In genomic region chr2:225025917-225026571, GRCh38 we compare ENCODE assay signal across 10 cellular contexts. TPM values are rescaled to one million over a fixed set of nuclear protein-coding genes. Genes with fewer than 3 reads are reported as not detected.
A peak's percentile ranks its signal among the peaks of the same experiment; 100 is the strongest.
DNase-seq lines count a peak whose midpoint lies in the region; ATAC-seq and TF ChIP-seq lines count a peak whose summit lies in the region.
"Had no signal": no experiment of that assay in that cellular context is flagged by ENCODE, and none has a peak within 500 bp of the region (broad histone marks: within the 10 kb centered on the region; RNA-seq: fewer than 3 reads in every experiment).

No MANE protein-coding gene starts in this region.

- no peak overlapping the region for H3K27ac ChIP-seq in CD8-positive, alpha-beta T cell (ENCODE audit: low read depth, low read length)
- H3K27ac ChIP-seq in naive thymus-derived CD4-positive, alpha-beta T cell (ENCODE audit: low read depth, low read length): peak overlapping the region; percentile 17
- H3K27ac ChIP-seq in endodermal cell (ENCODE audit: low read depth, low read length): no peak overlapping the region

- no peak overlapping the region for H3K4me3 ChIP-seq in CD8-positive, alpha-beta T cell (ENCODE audit: low read depth, low read length)
- no peak overlapping the region for H3K4me3 ChIP-seq in naive thymus-derived CD4-positive, alpha-beta T cell (ENCODE audit: low read length)
- H3K4me3 ChIP-seq in endodermal cell (ENCODE audit: low read length): no peak overlapping the region

- H3K4me1 Mint-ChIP-seq in CD8-positive, alpha-beta T cell (ENCODE audit: low read depth): peaks cover 85% of the 10 kb centered on the region
- peaks cover 54% of the 10 kb centered on the region for H3K4me1 Mint-ChIP-seq in activated naive CD8-positive, alpha-beta T cell treated with anti-CD3 and anti-CD28 coated beads, Interleukin-2, amount 10 ng/mL, durations not matched to agents 7 days and 5 days
- H3K4me1 Mint-ChIP-seq in naive thymus-derived CD4-positive, alpha-beta T cell: peaks cover 63 to 95% (median 83%) of the 10 kb centered on the region in 7 donors
- H3K4me1 Mint-ChIP-seq in endodermal cell: no peaks in the 10 kb centered on the region

- peak overlapping the region; percentile 12 for H3K4me3 Mint-ChIP-seq in CD8-positive, alpha-beta T cell
- H3K4me3 Mint-ChIP-seq in activated naive CD8-positive, alpha-beta T cell treated with anti-CD3 and anti-CD28 coated beads, Interleukin-2, amount 10 ng/mL, durations not matched to agents 7 days and 5 days: peak overlapping the region; percentile 21
- peak overlapping the region; percentile 0 to 74 (median 63) for H3K4me3 Mint-ChIP-seq in naive thymus-derived CD4-positive, alpha-beta T cell
- no peak overlapping the region for H3K4me3 Mint-ChIP-seq in endodermal cell

- H3K9me3 ChIP-seq in CD8-positive, alpha-beta T cell (ENCODE audit: low read length): no peaks in the 10 kb centered on the region
- H3K9me3 ChIP-seq in naive thymus-derived CD4-positive, alpha-beta T cell (ENCODE audit: control insufficient read depth in 2 of 3, low read length in 3 of 3): no peaks in the 10 kb centered on the region
- no peaks in the 10 kb centered on the region for H3K9me3 ChIP-seq in endodermal cell (ENCODE audit: control insufficient read depth, low read length)

- peak in 1 of 7 experiments; percentile 39 for DNase-seq in CD8-positive, alpha-beta T cell
- DNase-seq in KG1 (lab: John Stamatoyannopoulos, UW) (peak; percentile 87), endodermal cell (no peak), islet precursor cell (no peak), NCI-H526 (lab: John Stamatoyannopoulos, UW) (no peak)
- DNase-seq in activated naive CD8-positive, alpha-beta T cell treated with anti-CD3 and anti-CD28 coated beads, Interleukin-2, amount 10 ng/mL, durations not matched to agents 7 days and 5 days: no peak
- peak in 6 of 9 donors; percentile 15 to 39 (median 28) for DNase-seq in naive thymus-derived CD4-positive, alpha-beta T cell
- DNase-seq: activated gamma-delta T cell, NCI-H1105 treated with DMSO at 0.1 percent for 48 hours had no signal

- H3K36me3 ChIP-seq in CD8-positive, alpha-beta T cell (ENCODE audit: insufficient read depth, low read length): no peaks in the 10 kb centered on the region
- no peaks in the 10 kb centered on the region for H3K36me3 ChIP-seq in naive thymus-derived CD4-positive, alpha-beta T cell (ENCODE audit: control insufficient read depth in 2 of 3, insufficient read depth in 3 of 3, low read length in 3 of 3)
- H3K36me3 ChIP-seq in endodermal cell (ENCODE audit: control insufficient read depth, insufficient read depth, low read length): no peaks in the 10 kb centered on the region

- peak; percentile 69 for ATAC-seq in CD8-positive, alpha-beta T cell
- peak; percentile 69 for ATAC-seq in activated naive CD8-positive, alpha-beta T cell treated with anti-CD3 and anti-CD28 coated beads, Interleukin-2, amount 10 ng/mL, durations not matched to agents 7 days and 5 days (ENCODE audit: low read depth)
- peak; percentile 73 for ATAC-seq in naive thymus-derived CD4-positive, alpha-beta T cell
- ATAC-seq in HG03460 (IDR thresholded peaks at IDR 0.05; ENCODE audit: unreplicated experiment): no peak

- no peaks in the 10 kb centered on the region for H3K27me3 ChIP-seq in CD8-positive, alpha-beta T cell (ENCODE audit: insufficient read depth, low read length)
- no peaks in the 10 kb centered on the region for H3K27me3 ChIP-seq in naive thymus-derived CD4-positive, alpha-beta T cell (ENCODE audit: control insufficient read depth in 2 of 2, insufficient read depth in 2 of 2, low read length in 2 of 2)
- H3K27me3 ChIP-seq in endodermal cell (ENCODE audit: control insufficient read depth, insufficient read depth, low read length, poor library complexity, severe bottlenecking): no peaks in the 10 kb centered on the region

- peaks cover 71% of the 10 kb centered on the region for H3K4me1 ChIP-seq in CD8-positive, alpha-beta T cell (ENCODE audit: insufficient read depth, low read length)
- H3K4me1 ChIP-seq in naive thymus-derived CD4-positive, alpha-beta T cell (ENCODE audit: control insufficient read depth in 2 of 2, insufficient read depth in 2 of 2, low read length in 2 of 2): peaks cover 34 to 52% of the 10 kb centered on the region in 2 donors
- H3K4me1 ChIP-seq in endodermal cell (ENCODE audit: control insufficient read depth, insufficient read depth, low read length): no peaks in the 10 kb centered on the region

- no peaks in the 10 kb centered on the region for H3K9me3 Mint-ChIP-seq in CD8-positive, alpha-beta T cell
- no peaks in the 10 kb centered on the region for H3K9me3 Mint-ChIP-seq in activated naive CD8-positive, alpha-beta T cell treated with anti-CD3 and anti-CD28 coated beads, Interleukin-2, amount 10 ng/mL, durations not matched to agents 7 days and 5 days
- H3K9me3 Mint-ChIP-seq in naive thymus-derived CD4-positive, alpha-beta T cell: peaks cover 0 to 2% (median 0%) of the 10 kb centered on the region in 11 donors
- H3K9me3 Mint-ChIP-seq in endodermal cell: no peaks in the 10 kb centered on the region

- POLR2A ChIA-PET in CD8-positive, alpha-beta T cell (lab: Charles Lee): interaction anchor here (0.7 to 1.2 kb wide), 5 partner anchors 14 to 87 kb away, joined by 3 read pairs; no protein-coding TSS in a partner anchor
- POLR2A ChIA-PET in activated naive CD8-positive, alpha-beta T cell treated with anti-CD3 and anti-CD28 coated beads, Interleukin-2, amount 10 ng/mL, durations not matched to agents 7 days and 5 days (lab: Charles Lee): no interaction called here
- POLR2A ChIA-PET in naive thymus-derived CD4-positive, alpha-beta T cell (lab: Charles Lee): interaction anchor here (1.0 to 2.5 kb wide), 5 partner anchors 8 to 27 kb away, joined by 3 to 10 read pairs (median 4); partner anchors contain the start of gene DOCK10

- WGBS in endodermal cell (ENCODE audit: insufficient coverage in 1 of 2, insufficient read length in 1 of 2), 2 experiments: 89 to 95% methylated on average over 2 of the region's 2 CpGs

- no peak for TF ChIP-seq CTCF in CD8-positive, alpha-beta T cell (IDR thresholded peaks at IDR 0.05)
- TF ChIP-seq CTCF in endodermal cell (conservative IDR thresholded peaks at IDR 0.05): no peak

- intact Hi-C loops in CD8-positive, alpha-beta T cell (cut with DNase I, micrococcal nuclease): loop anchor here (2.0 to 10.0 kb wide), 2 partner anchors 17 to 1769 kb away; partner anchors contain the start of gene IRS1 (in 1 of the 2)
- intact Hi-C loops in naive thymus-derived CD4-positive, alpha-beta T cell (cut with micrococcal nuclease): loop anchor here (1.0 to 2.0 kb wide), 2 partner anchors 15 kb away; no protein-coding TSS in a partner anchor

- H3K9ac ChIP-seq in endodermal cell (ENCODE audit: extremely low read depth, low read length, poor library complexity, severe bottlenecking): no peak overlapping the region

- CTCF ChIA-PET in CD8-positive, alpha-beta T cell (lab: Charles Lee): interaction anchor here (0.5 to 2.2 kb wide), 7 partner anchors 16 to 153 kb away, joined by 3 to 8 read pairs (median 5); partner anchors contain the start of gene DOCK10
- CTCF ChIA-PET in naive thymus-derived CD4-positive, alpha-beta T cell (lab: Charles Lee): interaction anchor here (0.7 to 2.0 kb wide), 4 partner anchors 20 to 44 kb away, joined by 3 to 9 read pairs (median 4); no protein-coding TSS in a partner anchor

- H3K27me3 Mint-ChIP-seq in CD8-positive, alpha-beta T cell (ENCODE audit: low read depth): no peaks in the 10 kb centered on the region
- no peaks in the 10 kb centered on the region for H3K27me3 Mint-ChIP-seq in activated naive CD8-positive, alpha-beta T cell treated with anti-CD3 and anti-CD28 coated beads, Interleukin-2, amount 10 ng/mL, durations not matched to agents 7 days and 5 days
- H3K27me3 Mint-ChIP-seq in naive thymus-derived CD4-positive, alpha-beta T cell: no peaks in the 10 kb centered on the region
- no peaks in the 10 kb centered on the region for H3K27me3 Mint-ChIP-seq in endodermal cell (ENCODE audit: insufficient read depth)

- peaks cover 30% of the 10 kb centered on the region for H3K36me3 Mint-ChIP-seq in CD8-positive, alpha-beta T cell
- peaks cover 34% of the 10 kb centered on the region for H3K36me3 Mint-ChIP-seq in activated naive CD8-positive, alpha-beta T cell treated with anti-CD3 and anti-CD28 coated beads, Interleukin-2, amount 10 ng/mL, durations not matched to agents 7 days and 5 days
- peaks cover 4 to 31% (median 19%) of the 10 kb centered on the region in 5 donors for H3K36me3 Mint-ChIP-seq in naive thymus-derived CD4-positive, alpha-beta T cell
- no peaks in the 10 kb centered on the region for H3K36me3 Mint-ChIP-seq in endodermal cell (ENCODE audit: low read depth)

- H3K27ac Mint-ChIP-seq in CD8-positive, alpha-beta T cell: peak overlapping the region; percentile 70
- peak overlapping the region; percentile 65 for H3K27ac Mint-ChIP-seq in activated naive CD8-positive, alpha-beta T cell treated with anti-CD3 and anti-CD28 coated beads, Interleukin-2, amount 10 ng/mL, durations not matched to agents 7 days and 5 days
- peak overlapping the region; percentile 11 to 78 (median 68) for H3K27ac Mint-ChIP-seq in naive thymus-derived CD4-positive, alpha-beta T cell
- no peak overlapping the region for H3K27ac Mint-ChIP-seq in endodermal cell

RNA-seq across cellular contexts. Expression of gene DOCK10, which starts 16.2 kb away (rescaled TPM):
- total RNA-seq in CD8-positive, alpha-beta T cell: 100 to 1,000 TPM; 183 to 188 TPM
- total RNA-seq in activated naive CD8-positive, alpha-beta T cell treated with anti-CD3 and anti-CD28 coated beads, Interleukin-2, amount 10 ng/mL, durations not matched to agents 7 days and 5 days: 100 to 1,000 TPM; 259 to 273 TPM
- total RNA-seq in naive thymus-derived CD4-positive, alpha-beta T cell: 100 to 1,000 TPM; 200 to 275 (median 231) TPM
- 10 to 100 TPM; 64.2 to 71.2 TPM for polyA plus RNA-seq in naive thymus-derived CD4-positive, alpha-beta T cell
- 1 to 10 TPM in 1 of 2 donors, under 1 TPM in 1; 0.44 to 1.4 TPM for total RNA-seq in endodermal cell
- 1.8 TPM for polyA plus RNA-seq in endodermal cell (2013, experiment 1 of 2)
- polyA plus RNA-seq in endodermal cell (2013, experiment 2 of 2): 3.0 TPM

Comparison
In these comparisons a context has a peak if more than half of its experiments do, and no peak if none do; other contexts are left out.
1. DNase-seq: peak in KG1 (single experiment) and naive thymus-derived CD4-positive, alpha-beta T cell (6 of 9); none in activated naive CD8-positive, alpha-beta T cell treated with anti-CD3 and anti-CD28 coated beads, Interleukin-2, amount 10 ng/mL, durations not matched to agents 7 days and 5 days (single experiment), endodermal cell (single experiment), islet precursor cell (single experiment) and NCI-H526 (0 of 2).
2. RNA of gene DOCK10, which starts 16.2 kb away (total RNA-seq): 259 to 273 TPM in activated naive CD8-positive, alpha-beta T cell treated with anti-CD3 and anti-CD28 coated beads, Interleukin-2, amount 10 ng/mL, durations not matched to agents 7 days and 5 days, 200 to 275 TPM in naive thymus-derived CD4-positive, alpha-beta T cell and 183 to 188 TPM in CD8-positive, alpha-beta T cell; 0.44 to 1.4 TPM in endodermal cell; every median in the first group is over 10 times any median in the second.